Comparison of ENCODE assay signal across 1 cellular context in genomic region chr17:10117085-10117484, GRCh38.
TF ChIP-seq lines count a peak whose summit lies in the region.

No MANE protein-coding gene starts in this region.

TF ChIP-seq in WTC11, 78 proteins besides CTCF, POLR2A, EP300 and RAD21 (continued from another document):
- TF ChIP-seq FOXP4 (CRISPR knock-in tag; IDR thresholded peaks at IDR 0.05), result no peak
- no peak for TF ChIP-seq PREB (CRISPR knock-in tag; IDR thresholded peaks at IDR 0.05; ENCODE audit: borderline replicate concordance)
- TF ChIP-seq USF1 (CRISPR knock-in tag; IDR thresholded peaks at IDR 0.05), result no peak
- no peak for TF ChIP-seq MLX (CRISPR knock-in tag; IDR thresholded peaks at IDR 0.05)
- TF ChIP-seq NR3C1 (CRISPR knock-in tag; conservative IDR thresholded peaks at IDR 0.05; ENCODE audit: low read depth), result no peak
